ENCODE assay signal across 21 cellular contexts in the genomic region with DNA sequence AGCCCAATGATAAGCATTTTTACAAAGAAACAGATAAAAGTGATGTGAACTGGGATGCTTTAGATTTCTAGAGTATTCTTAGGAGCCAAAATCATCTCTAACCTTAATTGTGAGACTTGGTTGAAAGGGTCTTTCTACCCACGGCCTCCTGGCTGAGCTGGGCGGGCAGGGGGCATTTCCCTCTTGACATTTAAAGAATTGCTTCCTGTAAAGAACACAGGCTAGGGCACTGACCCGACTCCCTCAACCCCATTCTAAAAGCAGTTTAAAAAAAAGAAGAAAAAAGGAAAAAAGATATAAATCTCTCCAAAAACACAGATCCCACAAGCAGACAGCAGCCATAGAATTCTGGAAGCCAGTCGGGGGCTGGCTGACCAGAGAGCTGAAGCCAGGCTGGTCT.
A peak's percentile ranks its signal among the peaks of the same experiment; 100 is the strongest.
DNase-seq lines count a peak whose midpoint lies in the region; ATAC-seq, FAIRE-seq and TF ChIP-seq lines count a peak whose summit lies in the region.
"Had no signal": no experiment of that assay in that cellular context is flagged by ENCODE, and none has a peak within 500 bp of the region (broad histone marks: within the 10 kb centered on the region; RNA-seq: fewer than 3 reads in every experiment).

No MANE protein-coding gene starts in this region.

- CTCF ChIA-PET in naive thymus-derived CD4-positive, alpha-beta T cell (lab: Charles Lee) = interaction anchor here (1.5 kb wide), 1 partner anchor 35 kb away, joined by 4 read pairs; no protein-coding TSS in a partner anchor

- H3T11ph ChIP-seq in H9 (ENCODE audit: low read length) = no peak overlapping the region

- H3K27me3 ChIP-seq in H9 (ENCODE audit: insufficient read depth, low read length) = no peaks in the 10 kb centered on the region
- H3K27me3 ChIP-seq in dorsolateral prefrontal cortex = no peaks in the 10 kb centered on the region
- no peaks in the 10 kb centered on the region for H3K27me3 ChIP-seq in naive thymus-derived CD4-positive, alpha-beta T cell (ENCODE audit: control insufficient read depth in 2 of 2, insufficient read depth in 2 of 2, low read length in 2 of 2)
- no peaks in the 10 kb centered on the region for H3K27me3 ChIP-seq in suprapubic skin
- H3K27me3 ChIP-seq: colonic mucosa, right atrium auricular region, stomach, uterus had no signal

- H3K4me1 Mint-ChIP-seq in H9 = peaks cover 62 to 74% of the 10 kb centered on the region in 2 experiments
- peaks cover 39 to 94% (median 71%) of the 10 kb centered on the region in 7 donors for H3K4me1 Mint-ChIP-seq in naive thymus-derived CD4-positive, alpha-beta T cell

- in situ Hi-C loops in ACHN (cut with HindIII; ENCODE audit: low pct_ligation_motif_present, low pct_unique_long_range_greater_than_20kb, low sequenced_read_pairs) = no loop called here

- no peak overlapping the region for H3K4me2 ChIP-seq in H9 (ENCODE audit: insufficient read depth, insufficient read length, low read length)

- H4K8ac ChIP-seq in H9 (replicated peaks; ENCODE audit: insufficient read length, low read depth, low read length) = no peak overlapping the region

- H3K79me1 ChIP-seq in H9 (ENCODE audit: insufficient read depth, low read depth, low read length, poor library complexity, severe bottlenecking) = no peaks in the 10 kb centered on the region

- H3K4me1 ChIP-seq in H9 (ENCODE audit: insufficient read depth, low read length) (no peaks in the 10 kb centered on the region; the same call in 1 of the 2 replicates), suprapubic skin (peaks cover 15% of the 10 kb centered on the region)
- H3K4me1 ChIP-seq in naive thymus-derived CD4-positive, alpha-beta T cell (ENCODE audit: control insufficient read depth in 2 of 2, insufficient read depth in 2 of 2, low read length in 2 of 2) = peaks cover 0 to 35% of the 10 kb centered on the region in 2 donors
- H3K4me1 ChIP-seq: colonic mucosa had no signal

- no peak overlapping the region for H3K4ac ChIP-seq in H9 (ENCODE audit: low read depth, low read length)

- no peak overlapping the region for H4K5ac ChIP-seq in H9 (ENCODE audit: insufficient read length, low read depth, low read length)

- H3K36me3 Mint-ChIP-seq in H9 (ENCODE audit: insufficient read depth in 1 of 3, low read depth in 3 of 3) = no peaks in the 10 kb centered on the region; a peak in 1 of 7 replicates
- peaks cover 0 to 4% (median 0%) of the 10 kb centered on the region in 5 donors for H3K36me3 Mint-ChIP-seq in naive thymus-derived CD4-positive, alpha-beta T cell

- no peak for TF ChIP-seq EP300 in suprapubic skin (IDR thresholded peaks at IDR 0.05)

- H4K20me1 ChIP-seq in H9 (ENCODE audit: control insufficient read depth, insufficient read depth, insufficient read length) = no peaks in the 10 kb centered on the region

- peak overlapping the region; percentile 12; the same call in 1 of the 2 replicates for H3K14ac ChIP-seq in H9 (ENCODE audit: insufficient read depth, low read length)

- no peak overlapping the region for H2BK15ac ChIP-seq in H9 (ENCODE audit: low read depth, low read length)

- H2BK120ac ChIP-seq in H9 (ENCODE audit: low read depth, low read length, poor library complexity, severe bottlenecking) = no peak overlapping the region

- H3K56ac ChIP-seq in H9 (ENCODE audit: insufficient read length, low read depth, low read length) = no peak overlapping the region

- H3K9me3 ChIP-seq in H9 (ENCODE audit: control insufficient read depth, low read depth, low read length) (no peaks in the 10 kb centered on the region), suprapubic skin (no peaks in the 10 kb centered on the region)
- H3K9me3 ChIP-seq in naive thymus-derived CD4-positive, alpha-beta T cell (ENCODE audit: control insufficient read depth in 2 of 3, low read length in 3 of 3) = no peaks in the 10 kb centered on the region
- H3K9me3 ChIP-seq: colonic mucosa, right atrium auricular region, stomach, uterus had no signal

- no peaks in the 10 kb centered on the region for H3K9me3 Mint-ChIP-seq in H9
- H3K9me3 Mint-ChIP-seq in naive thymus-derived CD4-positive, alpha-beta T cell = no peaks in the 10 kb centered on the region
- H3K9me3 Mint-ChIP-seq: activated naive CD8-positive, alpha-beta T cell treated with anti-CD3 and anti-CD28 coated beads, Interleukin-2, amount 50 U/mL, for 24 hours; CD4-positive, alpha-beta memory T cell had no signal

- DNase-seq in H9 = no peak
- no peak for DNase-seq in dorsolateral prefrontal cortex
- no peak for DNase-seq in naive thymus-derived CD4-positive, alpha-beta T cell
- peak; percentile 37 to 56 for DNase-seq in suprapubic skin (ENCODE audit: low spot score in 2 of 2)
- no peak for DNase-seq in ACHN
- no peak for DNase-seq in GM20000 (ENCODE audit: low spot score)
- no peak for DNase-seq in H54 (ENCODE audit: insufficient read length, low spot score)
- DNase-seq: activated CD4-positive, alpha-beta T cell treated with anti-CD3 and anti-CD28 coated beads for 4 hours; activated naive CD8-positive, alpha-beta T cell treated with anti-CD3 and anti-CD28 coated beads, Interleukin-2, amount 50 U/mL, for 24 hours; CD4-positive, alpha-beta memory T cell; colonic mucosa; Karpas-422; NCI-H1694; NCI-H526 treated with DMSO at 0.1 percent for 48 hours; RPMI8226; stimulated activated CD4-positive, alpha-beta T cell treated with anti-CD3 and anti-CD28 coated beads, Interleukin-4, amount 100 ng/mL, for 24 hours; stomach; T-helper 2 cell; uterus had no signal

- TF ChIP-seq POLR2A in suprapubic skin (IDR thresholded peaks at IDR 0.05) (no peak), H54 (IDR thresholded peaks at IDR 0.05; ENCODE audit: low read depth, low read length) (no peak)

- H2BK12ac ChIP-seq in H9 (ENCODE audit: insufficient read length, low read depth, low read length) = no peak overlapping the region

- no peaks in the 10 kb centered on the region for H3K23me2 ChIP-seq in H9 (ENCODE audit: insufficient read length, low read depth, low read length, poor library complexity, severe bottlenecking)

- H2BK5ac ChIP-seq in H9 (ENCODE audit: insufficient read length, low read length) = no peak overlapping the region

- no peak overlapping the region for H2AFZ ChIP-seq in H9 (ENCODE audit: low read length)

- no peak overlapping the region for H2AK5ac ChIP-seq in H9 (ENCODE audit: insufficient read length, low read length)

- no peak for FAIRE-seq in H54 (lab: Jason Lieb, UNC)
- FAIRE-seq: G401.6 had no signal

- H3K4me3 ChIP-seq in dorsolateral prefrontal cortex (no peak overlapping the region), suprapubic skin (no peak overlapping the region)
- H3K4me3 ChIP-seq in naive thymus-derived CD4-positive, alpha-beta T cell (ENCODE audit: low read length) = no peak overlapping the region
- H3K4me3 ChIP-seq: colonic mucosa, right atrium auricular region, stomach, uterus had no signal

- H3K27ac Mint-ChIP-seq in H9 = no peak overlapping the region
- peak overlapping the region in 6 of 9 donors; percentile 9 to 81 (median 42) for H3K27ac Mint-ChIP-seq in naive thymus-derived CD4-positive, alpha-beta T cell
- H3K27ac Mint-ChIP-seq: activated naive CD8-positive, alpha-beta T cell treated with anti-CD3 and anti-CD28 coated beads, Interleukin-2, amount 50 U/mL, for 24 hours had no signal

- intact Hi-C loops in dorsolateral prefrontal cortex (cut with DNase I) = no loop called here
- intact Hi-C loops in naive thymus-derived CD4-positive, alpha-beta T cell (cut with micrococcal nuclease) = loop anchor here in 1 of 2 donors (10.0 kb wide), 1 partner anchor 53 kb away; no protein-coding TSS in a partner anchor

- no peak overlapping the region for H3K23ac ChIP-seq in H9 (ENCODE audit: insufficient read length, low read depth, low read length)

- H3K27me3 Mint-ChIP-seq in H9 (ENCODE audit: low read depth) = no peaks in the 10 kb centered on the region
- no peaks in the 10 kb centered on the region for H3K27me3 Mint-ChIP-seq in naive thymus-derived CD4-positive, alpha-beta T cell
- H3K27me3 Mint-ChIP-seq: activated naive CD8-positive, alpha-beta T cell treated with anti-CD3 and anti-CD28 coated beads, Interleukin-2, amount 50 U/mL, for 24 hours; CD4-positive, alpha-beta memory T cell had no signal

- no peak for ATAC-seq in naive thymus-derived CD4-positive, alpha-beta T cell
- ATAC-seq: activated naive CD8-positive, alpha-beta T cell treated with anti-CD3 and anti-CD28 coated beads, Interleukin-2, amount 50 U/mL, for 24 hours had no signal

- no peak overlapping the region for H4K91ac ChIP-seq in H9 (ENCODE audit: insufficient read length, low read depth, low read length)

- no peak overlapping the region for H3K4me3 Mint-ChIP-seq in H9
- peak overlapping the region in 8 of 10 donors; percentile 36 to 69 (median 58) for H3K4me3 Mint-ChIP-seq in naive thymus-derived CD4-positive, alpha-beta T cell
- H3K4me3 Mint-ChIP-seq: activated naive CD8-positive, alpha-beta T cell treated with anti-CD3 and anti-CD28 coated beads, Interleukin-2, amount 50 U/mL, for 24 hours had no signal

- H3K18ac ChIP-seq in H9 (ENCODE audit: insufficient read length, low read depth, low read length) = no peak overlapping the region

- H3K27ac ChIP-seq in H9 (ENCODE audit: insufficient read length, low read depth, low read length) = no peak overlapping the region
- peak overlapping the region in 52 of 59 donors; percentile 1 to 85 (median 70) for H3K27ac ChIP-seq in dorsolateral prefrontal cortex
- no peak overlapping the region for H3K27ac ChIP-seq in naive thymus-derived CD4-positive, alpha-beta T cell (ENCODE audit: low read depth, low read length)
- H3K27ac ChIP-seq in suprapubic skin = no peak overlapping the region
- H3K27ac ChIP-seq: colonic mucosa had no signal

- POLR2A ChIA-PET in naive thymus-derived CD4-positive, alpha-beta T cell (lab: Charles Lee) = interaction anchor here (1.6 kb wide), 2 partner anchors 10 to 40 kb away, joined by 5 read pairs; no protein-coding TSS in a partner anchor

- no CpG with 5 or more reads among the region's 4 CpGs for WGBS in H9 (ENCODE audit: extremely low coverage, insufficient read length, low lambda C conversion rate)
- 76% methylated on average over 4 of the region's 4 CpGs for WGBS in suprapubic skin

- no peak for TF ChIP-seq CTCF in H9 (conservative IDR thresholded peaks at IDR 0.05)
- TF ChIP-seq CTCF in dorsolateral prefrontal cortex (IDR thresholded peaks at IDR 0.05 in 54 of 56, conservative IDR thresholded peaks at IDR 0.05 in 2 of 56; ENCODE audit: low read depth in 1 of 56, partially characterized antibody in 56 of 56) = no peak
- TF ChIP-seq CTCF in suprapubic skin (IDR thresholded peaks at IDR 0.05) = no peak
- TF ChIP-seq CTCF in GM20000 (IDR thresholded peaks at IDR 0.05; ENCODE audit: extremely low read depth, missing control alignments) = no peak

- no peak overlapping the region for H2BK20ac ChIP-seq in H9 (ENCODE audit: low read depth, low read length, poor library complexity, severe bottlenecking)

- H3K36me3 ChIP-seq in naive thymus-derived CD4-positive, alpha-beta T cell (ENCODE audit: control insufficient read depth in 2 of 3, insufficient read depth in 3 of 3, low read length in 3 of 3) = no peaks in the 10 kb centered on the region
- H3K36me3 ChIP-seq in suprapubic skin = no peaks in the 10 kb centered on the region
- H3K36me3 ChIP-seq: colonic mucosa, right atrium auricular region, stomach, uterus had no signal

- no peaks in the 10 kb centered on the region; the same call in 1 of the 2 replicates for H3K79me2 ChIP-seq in H9 (ENCODE audit: insufficient read depth, low read length)

- no peak overlapping the region for H3K9ac ChIP-seq in H9 (ENCODE audit: extremely low read depth, insufficient read length, low read length)

Comparison
In these comparisons a context has a peak if more than half of its experiments do, and no peak if none do; other contexts are left out.
1. DNase-seq: peak in suprapubic skin (2 of 2); none in H9 (single experiment), dorsolateral prefrontal cortex (0 of 10), naive thymus-derived CD4-positive, alpha-beta T cell (0 of 9), ACHN (single experiment), GM20000 (single experiment) and H54 (single experiment).
2. H3K27ac ChIP-seq: peak in dorsolateral prefrontal cortex (52 of 59); none in H9 (single experiment), naive thymus-derived CD4-positive, alpha-beta T cell (single experiment) and suprapubic skin (single experiment).
3. H3K27ac Mint-ChIP-seq: peak in naive thymus-derived CD4-positive, alpha-beta T cell (6 of 9); none in H9 (0 of 3).
4. H3K4me3 Mint-ChIP-seq: peak in naive thymus-derived CD4-positive, alpha-beta T cell (8 of 10); none in H9 (0 of 2).